2 cellular contexts compared by ENCODE assay signal in genomic region chr22:38177571-38177925, GRCh38.
TF ChIP-seq lines count a peak whose summit lies in the region.
"Not testable (repeated sequence)": the region's sequence is repeated elsewhere in the genome, so short reads cannot be mapped to it uniquely, and the experiment has no call there.

No MANE protein-coding gene starts in this region.

TF ChIP-seq in K562, 482 proteins besides CTCF, POLR2A, EP300 and RAD21:
- TF ChIP-seq EGR1 (conservative IDR thresholded peaks at IDR 0.05): 0 out of 2 replicates have a peak, but pooled peaks have one; percentile 21
- peak; percentile 32; the same call in 1 of the 2 replicates for TF ChIP-seq ZNF589 (CRISPR knock-in tag; IDR thresholded peaks at IDR 0.05; ENCODE audit: low read depth)

TF ChIP-seq in HepG2, 621 proteins besides CTCF, POLR2A, EP300 and RAD21:
- TF ChIP-seq PPARG (CRISPR knock-in tag; conservative IDR thresholded peaks at IDR 0.05): peak; percentile 19; the same call in 1 of the 2 replicates
- 0 out of 2 replicates have a peak, but pooled peaks have one; percentile 40 for TF ChIP-seq ZNF564 (CRISPR knock-in tag; IDR thresholded peaks at IDR 0.05)
- TF ChIP-seq NCOA1 (CRISPR knock-in tag; IDR thresholded peaks at IDR 0.05): 0 out of 2 replicates have a peak, but pooled peaks have one; percentile 57
- TF ChIP-seq NR2F6 (IDR thresholded peaks at IDR 0.05): 0 out of 2 replicates have a peak, but pooled peaks have one; percentile 2
- not testable (repeated sequence) for TF ChIP-seq NR2F6 (CRISPR knock-in tag; IDR thresholded peaks at IDR 0.05)
- TF ChIP-seq ZNF414 (CRISPR knock-in tag; IDR thresholded peaks at IDR 0.05): 0 out of 2 replicates have a peak, but pooled peaks have one; percentile 40
- 0 out of 2 replicates have a peak, but pooled peaks have one; percentile 39 for TF ChIP-seq ZSCAN29 (CRISPR knock-in tag; conservative IDR thresholded peaks at IDR 0.05)
- TF ChIP-seq ZNF687 (CRISPR knock-in tag; IDR thresholded peaks at IDR 0.05): 0 out of 2 replicates have a peak, but pooled peaks have one; percentile 24
- 0 out of 2 replicates have a peak, but pooled peaks have one; percentile 41 for TF ChIP-seq NR2C2 (CRISPR knock-in tag; IDR thresholded peaks at IDR 0.05; ENCODE audit: borderline replicate concordance)
- 0 out of 2 replicates have a peak, but pooled peaks have one; percentile 0 for TF ChIP-seq ZNF709 (CRISPR knock-in tag; IDR thresholded peaks at IDR 0.05)
- 0 out of 2 replicates have a peak, but pooled peaks have one; percentile 6 for TF ChIP-seq RARA (CRISPR knock-in tag; IDR thresholded peaks at IDR 0.05)
- TF ChIP-seq ZNF878 (CRISPR knock-in tag; IDR thresholded peaks at IDR 0.05): 0 out of 2 replicates have a peak, but pooled peaks have one; percentile 70
- peak; percentile 65 for TF ChIP-seq ZNF652 (CRISPR knock-in tag; IDR thresholded peaks at IDR 0.05; ENCODE audit: borderline replicate concordance, low read depth)
- TF ChIP-seq FOXO4 (CRISPR knock-in tag; conservative IDR thresholded peaks at IDR 0.05): 0 out of 2 replicates have a peak, but pooled peaks have one; percentile 82
- 0 out of 2 replicates have a peak, but pooled peaks have one; percentile 28 for TF ChIP-seq ZNF160 (CRISPR knock-in tag; IDR thresholded peaks at IDR 0.05)
TF ChIP-seq in HepG2: peak in this region for 14; not testable (repeated sequence) for 607.
